ENCODE assay signal across 1 cellular context in the genomic region with DNA sequence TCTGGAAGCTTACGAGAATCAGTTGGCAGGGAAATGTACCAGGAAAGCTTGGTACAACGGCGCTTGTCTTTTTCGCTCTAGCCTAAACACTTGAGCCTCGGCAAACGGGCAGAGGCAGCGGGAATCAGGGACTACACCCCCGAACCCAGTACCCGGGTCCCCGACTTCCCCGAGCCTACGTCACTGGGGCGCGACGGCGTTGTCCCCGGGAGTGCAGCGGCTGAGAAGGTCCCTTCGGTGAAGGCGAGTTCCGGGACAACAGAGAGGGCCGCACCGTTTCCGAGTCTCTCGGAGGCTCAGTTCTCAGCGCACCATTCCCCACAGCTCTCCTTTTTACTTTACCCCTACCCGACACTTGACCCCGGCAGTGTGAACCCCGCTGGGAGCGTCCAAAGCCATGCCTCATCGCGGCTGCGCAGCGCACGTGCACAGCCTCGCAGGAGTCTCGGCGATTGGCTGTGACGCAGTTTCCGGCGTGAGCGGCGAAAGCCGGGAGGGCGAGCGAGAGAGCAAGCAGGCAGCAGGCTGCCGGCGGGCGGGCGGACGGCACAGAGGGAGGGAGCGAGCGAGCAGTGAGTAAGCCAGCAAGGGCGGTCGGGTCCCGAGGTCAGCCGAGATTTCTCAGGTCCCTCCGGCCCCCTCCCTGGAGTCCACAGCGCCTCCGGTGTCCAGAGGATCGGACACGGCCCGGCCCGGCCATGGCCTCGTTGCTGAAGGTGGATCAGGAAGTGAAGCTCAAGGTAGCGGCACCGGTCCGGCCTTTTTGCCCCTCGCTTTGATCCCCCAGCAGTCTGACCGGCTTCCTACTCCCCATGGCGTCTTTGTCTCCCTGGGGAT.
A peak's percentile ranks its signal among the peaks of the same experiment; 100 is the strongest.
TF ChIP-seq lines count a peak whose summit lies in the region.

A gene with protein sequence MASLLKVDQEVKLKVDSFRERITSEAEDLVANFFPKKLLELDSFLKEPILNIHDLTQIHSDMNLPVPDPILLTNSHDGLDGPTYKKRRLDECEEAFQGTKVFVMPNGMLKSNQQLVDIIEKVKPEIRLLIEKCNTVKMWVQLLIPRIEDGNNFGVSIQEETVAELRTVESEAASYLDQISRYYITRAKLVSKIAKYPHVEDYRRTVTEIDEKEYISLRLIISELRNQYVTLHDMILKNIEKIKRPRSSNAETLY (plus strand): TSS at position 464 of the 837 bp plus-strand sequence. CDS start 235 bp downstream, at position 699.

TF ChIP-seq in HEK293, 187 proteins besides CTCF, POLR2A, EP300 and RAD21 (continued from another document and continues in another):
- no peak for TF ChIP-seq SCRT2 (tag by site-specific recombination; IDR thresholded peaks at IDR 0.05)
- TF ChIP-seq, protein P1, sequence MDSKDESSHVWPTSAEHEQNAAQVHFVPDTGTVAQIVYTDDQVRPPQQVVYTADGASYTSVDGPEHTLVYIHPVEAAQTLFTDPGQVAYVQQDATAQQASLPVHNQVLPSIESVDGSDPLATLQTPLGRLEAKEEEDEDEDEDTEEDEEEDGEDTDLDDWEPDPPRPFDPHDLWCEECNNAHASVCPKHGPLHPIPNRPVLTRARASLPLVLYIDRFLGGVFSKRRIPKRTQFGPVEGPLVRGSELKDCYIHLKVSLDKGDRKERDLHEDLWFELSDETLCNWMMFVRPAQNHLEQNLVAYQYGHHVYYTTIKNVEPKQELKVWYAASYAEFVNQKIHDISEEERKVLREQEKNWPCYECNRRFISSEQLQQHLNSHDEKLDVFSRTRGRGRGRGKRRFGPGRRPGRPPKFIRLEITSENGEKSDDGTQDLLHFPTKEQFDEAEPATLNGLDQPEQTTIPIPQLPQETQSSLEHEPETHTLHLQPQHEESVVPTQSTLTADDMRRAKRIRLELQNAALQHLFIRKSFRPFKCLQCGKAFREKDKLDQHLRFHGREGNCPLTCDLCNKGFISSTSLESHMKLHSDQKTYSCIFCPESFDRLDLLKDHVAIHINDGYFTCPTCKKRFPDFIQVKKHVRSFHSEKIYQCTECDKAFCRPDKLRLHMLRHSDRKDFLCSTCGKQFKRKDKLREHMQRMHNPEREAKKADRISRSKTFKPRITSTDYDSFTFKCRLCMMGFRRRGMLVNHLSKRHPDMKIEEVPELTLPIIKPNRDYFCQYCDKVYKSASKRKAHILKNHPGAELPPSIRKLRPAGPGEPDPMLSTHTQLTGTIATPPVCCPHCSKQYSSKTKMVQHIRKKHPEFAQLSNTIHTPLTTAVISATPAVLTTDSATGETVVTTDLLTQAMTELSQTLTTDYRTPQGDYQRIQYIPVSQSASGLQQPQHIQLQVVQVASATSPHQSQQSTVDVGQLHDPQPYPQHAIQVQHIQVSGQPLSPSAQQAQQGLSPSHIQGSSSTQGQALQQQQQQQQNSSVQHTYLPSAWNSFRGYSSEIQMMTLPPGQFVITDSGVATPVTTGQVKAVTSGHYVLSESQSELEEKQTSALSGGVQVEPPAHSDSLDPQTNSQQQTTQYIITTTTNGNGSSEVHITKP (tag by site-specific recombination; IDR thresholded peaks at IDR 0.05) = peak; percentile 97
- TF ChIP-seq, protein P2, sequence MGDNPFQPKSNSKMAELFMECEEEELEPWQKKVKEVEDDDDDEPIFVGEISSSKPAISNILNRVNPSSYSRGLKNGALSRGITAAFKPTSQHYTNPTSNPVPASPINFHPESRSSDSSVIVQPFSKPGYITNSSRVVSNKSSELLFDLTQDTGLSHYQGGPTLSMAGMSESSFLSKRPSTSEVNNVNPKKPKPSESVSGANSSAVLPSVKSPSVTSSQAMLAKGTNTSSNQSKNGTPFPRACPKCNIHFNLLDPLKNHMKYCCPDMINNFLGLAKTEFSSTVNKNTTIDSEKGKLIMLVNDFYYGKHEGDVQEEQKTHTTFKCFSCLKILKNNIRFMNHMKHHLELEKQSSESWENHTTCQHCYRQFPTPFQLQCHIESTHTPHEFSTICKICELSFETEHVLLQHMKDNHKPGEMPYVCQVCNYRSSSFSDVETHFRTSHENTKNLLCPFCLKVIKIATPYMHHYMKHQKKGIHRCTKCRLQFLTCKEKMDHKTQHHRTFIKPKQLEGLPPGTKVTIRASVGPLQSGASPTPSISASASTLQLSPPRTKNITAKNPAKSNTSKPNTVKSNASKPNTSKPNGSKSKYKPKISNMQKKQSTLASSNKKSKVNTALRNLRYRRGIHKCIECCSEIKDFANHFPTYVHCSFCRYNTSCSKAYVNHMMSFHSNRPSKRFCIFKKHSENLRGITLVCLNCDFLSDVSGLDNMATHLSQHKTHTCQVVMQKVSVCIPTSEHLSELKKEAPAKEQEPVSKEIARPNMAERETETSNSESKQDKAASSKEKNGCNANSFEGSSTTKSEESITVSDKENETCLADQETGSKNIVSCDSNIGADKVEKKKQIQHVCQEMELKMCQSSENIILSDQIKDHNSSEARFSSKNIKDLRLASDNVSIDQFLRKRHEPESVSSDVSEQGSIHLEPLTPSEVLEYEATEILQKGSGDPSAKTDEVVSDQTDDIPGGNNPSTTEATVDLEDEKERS (tag by site-specific recombination; IDR thresholded peaks at IDR 0.05) = no peak; the same call in 1 of the 2 replicates
- TF ChIP-seq, protein P3, sequence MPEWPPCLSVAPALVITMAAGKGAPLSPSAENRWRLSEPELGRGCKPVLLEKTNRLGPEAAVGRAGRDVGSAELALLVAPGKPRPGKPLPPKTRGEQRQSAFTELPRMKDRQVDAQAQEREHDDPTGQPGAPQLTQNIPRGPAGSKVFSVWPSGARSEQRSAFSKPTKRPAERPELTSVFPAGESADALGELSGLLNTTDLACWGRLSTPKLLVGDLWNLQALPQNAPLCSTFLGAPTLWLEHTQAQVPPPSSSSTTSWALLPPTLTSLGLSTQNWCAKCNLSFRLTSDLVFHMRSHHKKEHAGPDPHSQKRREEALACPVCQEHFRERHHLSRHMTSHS (tag by site-specific recombination; IDR thresholded peaks at IDR 0.05) = no peak
- TF ChIP-seq ZNF426 (tag by site-specific recombination; IDR thresholded peaks at IDR 0.05) = no peak
- no peak for TF ChIP-seq ZNF133 (tag by site-specific recombination; IDR thresholded peaks at IDR 0.05)
- no peak for TF ChIP-seq BCL11A (tag by site-specific recombination; IDR thresholded peaks at IDR 0.05; ENCODE audit: low read depth)
- peak; percentile 97 for TF ChIP-seq ZNF2 (tag by site-specific recombination; IDR thresholded peaks at IDR 0.05)
- TF ChIP-seq ZNF274 (IDR thresholded peaks at IDR 0.05; ENCODE audit: low read length) = no peak
- TF ChIP-seq ZNF274 (tag by site-specific recombination; IDR thresholded peaks at IDR 0.05; ENCODE audit: borderline replicate concordance) = no peak
- TF ChIP-seq ZNF624 (tag by site-specific recombination; IDR thresholded peaks at IDR 0.05) = no peak
- TF ChIP-seq ZNF121 (tag by site-specific recombination; IDR thresholded peaks at IDR 0.05) = no peak; the same call in 1 of the 2 replicates
- TF ChIP-seq ZNF292 (tag by site-specific recombination; IDR thresholded peaks at IDR 0.05; ENCODE audit: borderline replicate concordance, low read depth) = no peak
- TF ChIP-seq, protein P4, sequence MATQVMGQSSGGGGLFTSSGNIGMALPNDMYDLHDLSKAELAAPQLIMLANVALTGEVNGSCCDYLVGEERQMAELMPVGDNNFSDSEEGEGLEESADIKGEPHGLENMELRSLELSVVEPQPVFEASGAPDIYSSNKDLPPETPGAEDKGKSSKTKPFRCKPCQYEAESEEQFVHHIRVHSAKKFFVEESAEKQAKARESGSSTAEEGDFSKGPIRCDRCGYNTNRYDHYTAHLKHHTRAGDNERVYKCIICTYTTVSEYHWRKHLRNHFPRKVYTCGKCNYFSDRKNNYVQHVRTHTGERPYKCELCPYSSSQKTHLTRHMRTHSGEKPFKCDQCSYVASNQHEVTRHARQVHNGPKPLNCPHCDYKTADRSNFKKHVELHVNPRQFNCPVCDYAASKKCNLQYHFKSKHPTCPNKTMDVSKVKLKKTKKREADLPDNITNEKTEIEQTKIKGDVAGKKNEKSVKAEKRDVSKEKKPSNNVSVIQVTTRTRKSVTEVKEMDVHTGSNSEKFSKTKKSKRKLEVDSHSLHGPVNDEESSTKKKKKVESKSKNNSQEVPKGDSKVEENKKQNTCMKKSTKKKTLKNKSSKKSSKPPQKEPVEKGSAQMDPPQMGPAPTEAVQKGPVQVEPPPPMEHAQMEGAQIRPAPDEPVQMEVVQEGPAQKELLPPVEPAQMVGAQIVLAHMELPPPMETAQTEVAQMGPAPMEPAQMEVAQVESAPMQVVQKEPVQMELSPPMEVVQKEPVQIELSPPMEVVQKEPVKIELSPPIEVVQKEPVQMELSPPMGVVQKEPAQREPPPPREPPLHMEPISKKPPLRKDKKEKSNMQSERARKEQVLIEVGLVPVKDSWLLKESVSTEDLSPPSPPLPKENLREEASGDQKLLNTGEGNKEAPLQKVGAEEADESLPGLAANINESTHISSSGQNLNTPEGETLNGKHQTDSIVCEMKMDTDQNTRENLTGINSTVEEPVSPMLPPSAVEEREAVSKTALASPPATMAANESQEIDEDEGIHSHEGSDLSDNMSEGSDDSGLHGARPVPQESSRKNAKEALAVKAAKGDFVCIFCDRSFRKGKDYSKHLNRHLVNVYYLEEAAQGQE (tag by site-specific recombination; IDR thresholded peaks at IDR 0.05) = no peak; the same call in 1 of the 2 replicates
- TF ChIP-seq ZNF19 (tag by site-specific recombination; IDR thresholded peaks at IDR 0.05; ENCODE audit: low read depth) = no peak
- TF ChIP-seq ZBTB8A (tag by site-specific recombination; IDR thresholded peaks at IDR 0.05) = peak; percentile 32
- TF ChIP-seq, protein P5, sequence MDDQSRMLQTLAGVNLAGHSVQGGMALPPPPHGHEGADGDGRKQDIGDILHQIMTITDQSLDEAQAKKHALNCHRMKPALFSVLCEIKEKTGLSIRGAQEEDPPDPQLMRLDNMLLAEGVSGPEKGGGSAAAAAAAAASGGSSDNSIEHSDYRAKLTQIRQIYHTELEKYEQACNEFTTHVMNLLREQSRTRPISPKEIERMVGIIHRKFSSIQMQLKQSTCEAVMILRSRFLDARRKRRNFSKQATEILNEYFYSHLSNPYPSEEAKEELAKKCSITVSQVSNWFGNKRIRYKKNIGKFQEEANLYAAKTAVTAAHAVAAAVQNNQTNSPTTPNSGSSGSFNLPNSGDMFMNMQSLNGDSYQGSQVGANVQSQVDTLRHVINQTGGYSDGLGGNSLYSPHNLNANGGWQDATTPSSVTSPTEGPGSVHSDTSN (CRISPR knock-in tag; IDR thresholded peaks at IDR 0.05) = peak; percentile 86
- TF ChIP-seq, protein P6, sequence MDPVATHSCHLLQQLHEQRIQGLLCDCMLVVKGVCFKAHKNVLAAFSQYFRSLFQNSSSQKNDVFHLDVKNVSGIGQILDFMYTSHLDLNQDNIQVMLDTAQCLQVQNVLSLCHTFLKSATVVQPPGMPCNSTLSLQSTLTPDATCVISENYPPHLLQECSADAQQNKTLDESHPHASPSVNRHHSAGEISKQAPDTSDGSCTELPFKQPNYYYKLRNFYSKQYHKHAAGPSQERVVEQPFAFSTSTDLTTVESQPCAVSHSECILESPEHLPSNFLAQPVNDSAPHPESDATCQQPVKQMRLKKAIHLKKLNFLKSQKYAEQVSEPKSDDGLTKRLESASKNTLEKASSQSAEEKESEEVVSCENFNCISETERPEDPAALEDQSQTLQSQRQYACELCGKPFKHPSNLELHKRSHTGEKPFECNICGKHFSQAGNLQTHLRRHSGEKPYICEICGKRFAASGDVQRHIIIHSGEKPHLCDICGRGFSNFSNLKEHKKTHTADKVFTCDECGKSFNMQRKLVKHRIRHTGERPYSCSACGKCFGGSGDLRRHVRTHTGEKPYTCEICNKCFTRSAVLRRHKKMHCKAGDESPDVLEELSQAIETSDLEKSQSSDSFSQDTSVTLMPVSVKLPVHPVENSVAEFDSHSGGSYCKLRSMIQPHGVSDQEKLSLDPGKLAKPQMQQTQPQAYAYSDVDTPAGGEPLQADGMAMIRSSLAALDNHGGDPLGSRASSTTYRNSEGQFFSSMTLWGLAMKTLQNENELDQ (tag by site-specific recombination; IDR thresholded peaks at IDR 0.05; ENCODE audit: low read depth) = no peak
- no peak for TF ChIP-seq ZNF416 (tag by site-specific recombination; IDR thresholded peaks at IDR 0.05)
- TF ChIP-seq ZNF24 (tag by site-specific recombination; IDR thresholded peaks at IDR 0.05) = peak; percentile 70; the same call in 1 of the 2 replicates
- TF ChIP-seq ZNF114 (tag by site-specific recombination; IDR thresholded peaks at IDR 0.05) = no peak
- no peak for TF ChIP-seq TRIM28 (IDR thresholded peaks at IDR 0.05; ENCODE audit: borderline replicate concordance, low read length)
- TF ChIP-seq ZNF555 (tag by site-specific recombination; conservative IDR thresholded peaks at IDR 0.05) = no peak
- TF ChIP-seq, protein P7, sequence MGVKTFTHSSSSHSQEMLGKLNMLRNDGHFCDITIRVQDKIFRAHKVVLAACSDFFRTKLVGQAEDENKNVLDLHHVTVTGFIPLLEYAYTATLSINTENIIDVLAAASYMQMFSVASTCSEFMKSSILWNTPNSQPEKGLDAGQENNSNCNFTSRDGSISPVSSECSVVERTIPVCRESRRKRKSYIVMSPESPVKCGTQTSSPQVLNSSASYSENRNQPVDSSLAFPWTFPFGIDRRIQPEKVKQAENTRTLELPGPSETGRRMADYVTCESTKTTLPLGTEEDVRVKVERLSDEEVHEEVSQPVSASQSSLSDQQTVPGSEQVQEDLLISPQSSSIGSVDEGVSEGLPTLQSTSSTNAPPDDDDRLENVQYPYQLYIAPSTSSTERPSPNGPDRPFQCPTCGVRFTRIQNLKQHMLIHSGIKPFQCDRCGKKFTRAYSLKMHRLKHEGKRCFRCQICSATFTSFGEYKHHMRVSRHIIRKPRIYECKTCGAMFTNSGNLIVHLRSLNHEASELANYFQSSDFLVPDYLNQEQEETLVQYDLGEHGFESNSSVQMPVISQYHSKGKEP (tag by site-specific recombination; IDR thresholded peaks at IDR 0.05) = no peak
- TF ChIP-seq ZNF10 (tag by site-specific recombination; IDR thresholded peaks at IDR 0.05) = peak; percentile 75
- no peak for TF ChIP-seq ZNF626 (tag by site-specific recombination; IDR thresholded peaks at IDR 0.05)
- TF ChIP-seq, protein P8, sequence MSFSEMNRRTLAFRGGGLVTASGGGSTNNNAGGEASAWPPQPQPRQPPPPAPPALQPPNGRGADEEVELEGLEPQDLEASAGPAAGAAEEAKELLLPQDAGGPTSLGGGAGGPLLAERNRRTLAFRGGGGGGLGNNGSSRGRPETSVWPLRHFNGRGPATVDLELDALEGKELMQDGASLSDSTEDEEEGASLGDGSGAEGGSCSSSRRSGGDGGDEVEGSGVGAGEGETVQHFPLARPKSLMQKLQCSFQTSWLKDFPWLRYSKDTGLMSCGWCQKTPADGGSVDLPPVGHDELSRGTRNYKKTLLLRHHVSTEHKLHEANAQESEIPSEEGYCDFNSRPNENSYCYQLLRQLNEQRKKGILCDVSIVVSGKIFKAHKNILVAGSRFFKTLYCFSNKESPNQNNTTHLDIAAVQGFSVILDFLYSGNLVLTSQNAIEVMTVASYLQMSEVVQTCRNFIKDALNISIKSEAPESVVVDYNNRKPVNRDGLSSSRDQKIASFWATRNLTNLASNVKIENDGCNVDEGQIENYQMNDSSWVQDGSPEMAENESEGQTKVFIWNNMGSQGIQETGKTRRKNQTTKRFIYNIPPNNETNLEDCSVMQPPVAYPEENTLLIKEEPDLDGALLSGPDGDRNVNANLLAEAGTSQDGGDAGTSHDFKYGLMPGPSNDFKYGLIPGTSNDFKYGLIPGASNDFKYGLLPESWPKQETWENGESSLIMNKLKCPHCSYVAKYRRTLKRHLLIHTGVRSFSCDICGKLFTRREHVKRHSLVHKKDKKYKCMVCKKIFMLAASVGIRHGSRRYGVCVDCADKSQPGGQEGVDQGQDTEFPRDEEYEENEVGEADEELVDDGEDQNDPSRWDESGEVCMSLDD (tag by site-specific recombination; IDR thresholded peaks at IDR 0.05) = peak; percentile 94
- TF ChIP-seq ZNF596 (tag by site-specific recombination; IDR thresholded peaks at IDR 0.05) = peak; percentile 52; the same call in 1 of the 2 replicates
- TF ChIP-seq ZBTB48 (tag by site-specific recombination; IDR thresholded peaks at IDR 0.05) = peak; percentile 97
